In the genomic region with DNA sequence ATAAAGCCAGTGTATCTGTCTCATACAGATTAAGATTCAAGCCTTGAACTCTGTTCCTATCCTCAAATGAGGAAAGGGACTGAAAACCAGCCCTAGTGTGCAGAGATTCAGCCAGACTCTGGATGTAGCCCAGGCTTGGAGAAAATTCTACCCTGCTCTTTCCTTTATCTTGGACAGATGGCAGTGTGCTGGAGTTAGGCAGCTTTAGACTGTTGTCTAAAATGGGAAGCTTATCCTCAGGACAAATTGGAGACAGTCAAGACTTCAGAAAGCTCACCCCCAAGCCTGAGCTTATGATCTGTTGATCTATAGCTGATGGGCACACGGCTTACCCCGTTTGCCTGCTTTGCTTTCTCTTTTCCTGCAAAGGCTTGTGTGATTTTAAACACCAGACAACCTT, we compare ENCODE assay signal across 14 cellular contexts.
"Had no signal": no experiment of that assay in that cellular context is flagged by ENCODE, and none has a peak within 500 bp of the region (broad histone marks: within the 10 kb centered on the region; RNA-seq: fewer than 3 reads in every experiment).

No MANE protein-coding gene starts in this region.

- H3K9me3 Mint-ChIP-seq: activated naive CD8-positive, alpha-beta T cell treated with anti-CD3 and anti-CD28 coated beads for 36 hours; nephron progenitor cell had no signal

- H3K4me1 ChIP-seq: gastroesophageal sphincter, testis had no signal

- H3K36me3 ChIP-seq: gastroesophageal sphincter had no signal

- H3K27ac ChIP-seq: gastroesophageal sphincter, testis had no signal

- ATAC-seq: activated CD8-positive, alpha-beta T cell treated with anti-CD3 and anti-CD28 coated beads for 36 hours; activated T-cell treated with anti-CD3 and anti-CD28 coated beads, Interleukin-2, amount 50 U/mL, for 72 hours; gastroesophageal sphincter; left ventricle myocardium superior had no signal

- DNase-seq: activated CD4-positive, CD25-positive, alpha-beta regulatory T cell treated with anti-CD3 and anti-CD28 coated beads, Interleukin-2, amount 50 U/mL, for 72 hours; activated CD8-positive, alpha-beta memory T cell treated with anti-CD3 and anti-CD28 coated beads, Interleukin-2, amount 50 U/mL, for 4 hours; activated CD8-positive, alpha-beta T cell treated with anti-CD3 and anti-CD28 coated beads for 36 hours; activated gamma-delta T cell treated with Interleukin-2 at 50 U/mL for 16 hours; activated naive CD8-positive, alpha-beta T cell treated with anti-CD3 and anti-CD28 coated beads for 36 hours; activated T-cell treated with anti-CD3 and anti-CD28 coated beads, Interleukin-2, amount 50 U/mL, for 72 hours; effector CD4-positive, alpha-beta T cell; left ventricle myocardium superior; mesendoderm; nephron progenitor cell; stimulated activated CD4-positive, alpha-beta T cell treated with anti-CD3 and anti-CD28 coated beads, Interleukin-2, amount 100 ng/mL, for 48 hours; stimulated activated naive CD4-positive, alpha-beta T cell treated with Interleukin-2 at 50 U/mL for 16 hours; testis had no signal

- H3K27me3 ChIP-seq: gastroesophageal sphincter, testis had no signal

- H3K4me3 Mint-ChIP-seq: activated CD8-positive, alpha-beta T cell treated with anti-CD3 and anti-CD28 coated beads for 36 hours; activated naive CD8-positive, alpha-beta T cell treated with anti-CD3 and anti-CD28 coated beads for 36 hours; activated T-cell treated with anti-CD3 and anti-CD28 coated beads, Interleukin-2, amount 50 U/mL, for 72 hours; nephron progenitor cell had no signal

- H3K27ac Mint-ChIP-seq: activated CD8-positive, alpha-beta T cell treated with anti-CD3 and anti-CD28 coated beads for 36 hours; activated naive CD8-positive, alpha-beta T cell treated with anti-CD3 and anti-CD28 coated beads for 36 hours; activated T-cell treated with anti-CD3 and anti-CD28 coated beads, Interleukin-2, amount 50 U/mL, for 72 hours; nephron progenitor cell had no signal

- H3K36me3 Mint-ChIP-seq: activated naive CD8-positive, alpha-beta T cell treated with anti-CD3 and anti-CD28 coated beads for 36 hours had no signal

- H3K27me3 Mint-ChIP-seq: activated CD8-positive, alpha-beta T cell treated with anti-CD3 and anti-CD28 coated beads for 36 hours; activated naive CD8-positive, alpha-beta T cell treated with anti-CD3 and anti-CD28 coated beads for 36 hours had no signal

- H3K4me3 ChIP-seq: gastroesophageal sphincter, testis had no signal

- H3K4me1 Mint-ChIP-seq: activated naive CD8-positive, alpha-beta T cell treated with anti-CD3 and anti-CD28 coated beads for 36 hours had no signal

- H3K9me3 ChIP-seq: gastroesophageal sphincter, testis had no signal
